ENCODE assay signal across 16 cellular contexts in the genomic region with DNA sequence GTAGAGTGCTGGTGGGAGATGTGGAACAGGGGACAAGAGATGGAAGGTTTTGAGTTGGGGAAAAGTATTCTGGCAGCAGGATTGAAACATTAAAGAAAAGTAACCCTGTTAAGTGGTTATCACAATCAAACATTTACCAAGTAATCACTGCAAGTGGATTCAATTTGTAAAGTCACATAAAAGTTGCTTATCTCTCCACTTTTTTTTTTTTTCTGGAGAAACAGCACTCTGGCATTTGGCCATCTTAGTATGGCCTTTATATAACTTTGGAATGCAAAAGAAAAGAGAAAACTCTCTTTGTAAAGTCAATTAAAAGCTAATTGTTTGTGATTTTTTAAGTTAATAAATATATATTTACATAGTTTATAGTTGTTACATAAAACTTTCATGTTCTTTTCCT.
"Had no signal": no experiment of that assay in that cellular context is flagged by ENCODE, and none has a peak within 500 bp of the region (broad histone marks: within the 10 kb centered on the region; RNA-seq: fewer than 3 reads in every experiment).

No MANE protein-coding gene starts in this region.

- H3K4me1 ChIP-seq: body of pancreas had no signal

- H3K27ac Mint-ChIP-seq: activated T-helper 2 cell treated with anti-CD3 and anti-CD28 coated beads, Interferon-gamma antibody, Interleukin-2, Interleukin-4, amounts not matched to agents 10 μg/mL and 5 μg/mL and 100 μg/mL, durations not matched to agents 14 hours and 24 hours and 36 hours; neural progenitor cell had no signal

- H3K36me3 ChIP-seq: colonic mucosa, neural progenitor cell, ovary, transverse colon had no signal

- H3K4me3 ChIP-seq: body of pancreas, colonic mucosa, neural progenitor cell, ovary, transverse colon had no signal

- ATAC-seq: activated CD4-positive, CD25-positive, alpha-beta regulatory T cell treated with anti-CD3 and anti-CD28 coated beads, Interleukin-2, amount 50 U/mL, for 24 hours; body of pancreas; esophagus mucosa; sciatic nerve; stimulated activated naive CD8-positive, alpha-beta T cell treated with anti-CD3 and anti-CD28 coated beads, Interleukin-15, Interleukin-2, amounts not matched to agents 100 U/mL and 50 U/mL, for 24 hours had no signal

- DNase-seq: activated CD4-positive, alpha-beta T cell treated with anti-CD3 and anti-CD28 coated beads, Interleukin-2, amount 50 U/mL, for 4 hours; activated naive CD4-positive, alpha-beta T cell treated with anti-CD3 and anti-CD28 coated beads, Interleukin-2, amount 10 ng/mL, durations not matched to agents 7 days and 5 days; amygdala; body of pancreas; central memory CD4-positive, alpha-beta T cell; colonic mucosa; mammary epithelial cell; ovary; stimulated activated naive CD8-positive, alpha-beta T cell treated with anti-CD3 and anti-CD28 coated beads, Interleukin-15, Interleukin-2, amounts not matched to agents 100 U/mL and 50 U/mL, for 24 hours; T1000; transverse colon had no signal

- H3K36me3 Mint-ChIP-seq: neural progenitor cell had no signal

- H3K9me3 ChIP-seq: body of pancreas, colonic mucosa, ovary, transverse colon had no signal

- H3K4me3 Mint-ChIP-seq: activated naive CD4-positive, alpha-beta T cell treated with anti-CD3 and anti-CD28 coated beads, Interleukin-2, amount 10 ng/mL, durations not matched to agents 7 days and 5 days; neural progenitor cell had no signal

- H3K9me3 Mint-ChIP-seq: activated naive CD4-positive, alpha-beta T cell treated with anti-CD3 and anti-CD28 coated beads, Interleukin-2, amount 10 ng/mL, durations not matched to agents 7 days and 5 days; activated T-helper 2 cell treated with anti-CD3 and anti-CD28 coated beads, Interferon-gamma antibody, Interleukin-2, Interleukin-4, amounts not matched to agents 10 μg/mL and 5 μg/mL and 100 μg/mL, durations not matched to agents 14 hours and 24 hours and 36 hours; neural progenitor cell had no signal
